ENCODE assay signal across 1 cellular context in genomic region chr6:57221191-57221935, GRCh38.
TF ChIP-seq lines count a peak whose summit lies in the region.

No MANE protein-coding gene starts in this region.

TF ChIP-seq in K562, 482 proteins besides CTCF, POLR2A, EP300 and RAD21 (continued from another document and continues in another):
- peak; percentile 43; the same call in 1 of the 2 replicates for TF ChIP-seq HNRNPL (IDR thresholded peaks at IDR 0.05; ENCODE audit: low read depth, low read length)
- TF ChIP-seq HMBOX1 (IDR thresholded peaks at IDR 0.05), result no peak
- no peak for TF ChIP-seq ZKSCAN1 (IDR thresholded peaks at IDR 0.05; ENCODE audit: low read depth, low read length)
- no peak for TF ChIP-seq SNAPC5 (CRISPR knock-in tag; IDR thresholded peaks at IDR 0.05)
- no peak for TF ChIP-seq AFF4 (CRISPR knock-in tag; IDR thresholded peaks at IDR 0.05)
- TF ChIP-seq SAFB2 (IDR thresholded peaks at IDR 0.05; ENCODE audit: borderline replicate concordance, low read depth, low read length, severe bottlenecking), result no peak
- TF ChIP-seq ZNF785 (CRISPR knock-in tag; IDR thresholded peaks at IDR 0.05), result no peak
- no peak for TF ChIP-seq CLOCK (CRISPR knock-in tag; IDR thresholded peaks at IDR 0.05; ENCODE audit: borderline replicate concordance)
- no peak for TF ChIP-seq NFATC3 (IDR thresholded peaks at IDR 0.05)
- TF ChIP-seq ZNF347 (CRISPR knock-in tag; IDR thresholded peaks at IDR 0.05; ENCODE audit: low read depth), result no peak
- TF ChIP-seq FOXA1 (IDR thresholded peaks at IDR 0.05; ENCODE audit: borderline replicate concordance), result no peak
- no peak for TF ChIP-seq BRCA1 (IDR thresholded peaks at IDR 0.05)
- no peak for TF ChIP-seq BRCA1 (CRISPR knock-in tag; IDR thresholded peaks at IDR 0.05)
- no peak for TF ChIP-seq RBM39 (optimal IDR thresholded peaks at IDR 0.05; ENCODE audit: low read depth, low read length)
- peak; percentile 66 for TF ChIP-seq LCOR (CRISPR knock-in tag; IDR thresholded peaks at IDR 0.05)
- TF ChIP-seq USF1 (CRISPR knock-in tag; IDR thresholded peaks at IDR 0.05), result no peak
- no peak for TF ChIP-seq PHF8 (IDR thresholded peaks at IDR 0.05; ENCODE audit: borderline replicate concordance, low read length)
- 0 out of 2 replicates have a peak, but pooled peaks have one; percentile 15 for TF ChIP-seq ZBTB2 (IDR thresholded peaks at IDR 0.05)
- TF ChIP-seq XRCC5 (IDR thresholded peaks at IDR 0.05; ENCODE audit: low read depth, low read length), result no peak
- peak; percentile 63; the same call in 1 of the 2 replicates for TF ChIP-seq GATAD2A (IDR thresholded peaks at IDR 0.05)
- TF ChIP-seq RBM15 (IDR thresholded peaks at IDR 0.05; ENCODE audit: insufficient read depth, low read length), result no peak
- no peak for TF ChIP-seq CBFA2T2 (conservative IDR thresholded peaks at IDR 0.05)
- 0 out of 2 replicates have a peak, but pooled peaks have one; percentile 11 for TF ChIP-seq MBD2 (IDR thresholded peaks at IDR 0.05; ENCODE audit: borderline replicate concordance, low read depth)
- TF ChIP-seq ZNF609 (CRISPR knock-in tag; IDR thresholded peaks at IDR 0.05; ENCODE audit: borderline replicate concordance), result no peak
- 0 out of 2 replicates have a peak, but pooled peaks have one; percentile 35 for TF ChIP-seq ZNF431 (CRISPR knock-in tag; IDR thresholded peaks at IDR 0.05)
- TF ChIP-seq ZNF134 (CRISPR knock-in tag; conservative IDR thresholded peaks at IDR 0.05), result no peak
- peak; percentile 24 for TF ChIP-seq RBM22 (IDR thresholded peaks at IDR 0.05; ENCODE audit: low read depth, low read length, poor library complexity, severe bottlenecking)
- no peak for TF ChIP-seq HDAC3 (IDR thresholded peaks at IDR 0.05; ENCODE audit: borderline replicate concordance, partially characterized antibody)
- TF ChIP-seq HLTF (IDR thresholded peaks at IDR 0.05), result no peak
- TF ChIP-seq ZSCAN29 (IDR thresholded peaks at IDR 0.05), result no peak
- TF ChIP-seq LARP7 (IDR thresholded peaks at IDR 0.05), result no peak
- no peak for TF ChIP-seq ZBTB49 (CRISPR knock-in tag; IDR thresholded peaks at IDR 0.05; ENCODE audit: borderline replicate concordance)
- peak in 1 of 2 experiments; percentile 18 for TF ChIP-seq E2F6 (IDR thresholded peaks at IDR 0.05; ENCODE audit: borderline replicate concordance in 1 of 2, extremely low read depth in 1 of 2, insufficient read depth in 1 of 2, insufficient read length in 1 of 2, low read depth in 1 of 2, low read length in 1 of 2, poor library complexity in 1 of 2, severe bottlenecking in 1 of 2)
- no peak for TF ChIP-seq ZKSCAN8 (CRISPR knock-in tag; IDR thresholded peaks at IDR 0.05)
- TF ChIP-seq MECOM (CRISPR knock-in tag; IDR thresholded peaks at IDR 0.05), result no peak
- no peak for TF ChIP-seq ZC3H8 (IDR thresholded peaks at IDR 0.05)
- no peak for TF ChIP-seq ZNF76 (CRISPR knock-in tag; IDR thresholded peaks at IDR 0.05; ENCODE audit: borderline replicate concordance)
- no peak for TF ChIP-seq ARID2 (IDR thresholded peaks at IDR 0.05)
- no peak for TF ChIP-seq NONO (IDR thresholded peaks at IDR 0.05; ENCODE audit: low read depth in 2 of 2, low read length in 1 of 2)
- no peak for TF ChIP-seq ZNF57 (CRISPR knock-in tag; IDR thresholded peaks at IDR 0.05)
- TF ChIP-seq SRSF3 (IDR thresholded peaks at IDR 0.05; ENCODE audit: insufficient read depth, low read length), result no peak
- no peak for TF ChIP-seq GABPB2 (CRISPR knock-in tag; conservative IDR thresholded peaks at IDR 0.05)
- TF ChIP-seq SIRT6 (IDR thresholded peaks at IDR 0.05; ENCODE audit: low read depth, low read length), result no peak
- TF ChIP-seq SAP30 (IDR thresholded peaks at IDR 0.05; ENCODE audit: borderline replicate concordance, insufficient read depth, low read depth, low read length, poor library complexity, severe bottlenecking), result no peak
- no peak for TF ChIP-seq GATA2 (CRISPR knock-in tag; IDR thresholded peaks at IDR 0.05)
- no peak for TF ChIP-seq ZNF41 (CRISPR knock-in tag; conservative IDR thresholded peaks at IDR 0.05)
- no peak for TF ChIP-seq ILF3 (IDR thresholded peaks at IDR 0.05; ENCODE audit: borderline replicate concordance)
- no peak for TF ChIP-seq ZNF121 (CRISPR knock-in tag; conservative IDR thresholded peaks at IDR 0.05)
